8 cellular contexts compared by ENCODE assay signal in the genomic region with DNA sequence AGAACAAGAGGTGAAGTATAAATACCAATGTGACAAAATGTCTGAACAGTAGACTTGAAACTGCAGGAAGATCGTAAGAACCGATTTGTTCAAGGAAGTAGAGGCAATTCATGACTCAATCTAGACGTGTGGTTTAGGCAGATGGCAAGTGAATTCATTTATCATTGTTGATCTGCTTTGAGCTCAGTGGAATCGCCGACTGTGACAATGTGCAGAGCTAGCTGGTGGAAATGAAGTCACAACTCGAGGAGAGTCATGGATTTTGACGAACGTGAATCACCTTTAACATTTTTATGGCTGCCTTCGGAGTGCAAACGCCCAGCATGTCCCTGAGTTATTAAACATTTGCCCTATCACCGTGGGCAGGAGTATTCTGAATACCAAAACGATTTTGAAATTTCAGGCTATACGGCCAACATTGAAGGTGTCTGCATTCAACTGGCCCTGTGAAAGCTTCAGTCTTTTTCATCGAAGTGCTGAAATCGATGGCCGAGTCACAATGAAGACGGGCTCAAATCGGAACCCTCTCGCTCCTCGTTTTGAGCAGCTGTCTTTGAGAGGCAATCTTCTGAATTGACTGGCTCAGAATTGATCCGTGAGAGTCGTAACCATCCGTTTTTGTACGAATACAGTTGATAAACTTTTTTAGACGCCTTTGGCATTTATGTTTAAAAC. TPM values are rescaled to one million over a fixed set of nuclear protein-coding genes. Genes with fewer than 3 reads are reported as not detected.
DNase-seq lines count a peak whose midpoint lies in the region; ATAC-seq and TF ChIP-seq lines count a peak whose summit lies in the region.

No MANE protein-coding gene starts in this region.

- peak overlapping the region; percentile 43 for H4K12ac ChIP-seq in trophoblast cell (ENCODE audit: low read depth, low read length)

- H4K91ac ChIP-seq in trophoblast cell (ENCODE audit: low read depth, low read length): no peak overlapping the region

- peak; percentile 23 for ATAC-seq in GM18502 (IDR thresholded peaks at IDR 0.05; ENCODE audit: poor library complexity, unreplicated experiment)
- ATAC-seq in HG03045 (IDR thresholded peaks at IDR 0.05; ENCODE audit: unreplicated experiment): peak; percentile 10
- peak; percentile 29 for ATAC-seq in PC-3
- peak; percentile 66 for ATAC-seq in foreskin keratinocyte

- H3K4me2 ChIP-seq in PC-3 (ENCODE audit: low read length) (peak overlapping the region; percentile 84), trophoblast cell (ENCODE audit: low read length) (peak overlapping the region; percentile 90)

- intact Hi-C loops in PC-3 (cut with micrococcal nuclease) (loop anchor here (1.0 kb wide), 1 partner anchor 11 kb away; no protein-coding TSS in a partner anchor), posterior cingulate gyrus (cut with DNase I) (loop anchor here (10.0 kb wide), 1 partner anchor 167 kb away; a partner anchor contains a TSS)

- H3K36me3 ChIP-seq in PC-3 (ENCODE audit: low read depth, low read length): 0 out of 2 replicates have a peak, but pooled peaks cover 7% of the 10 kb centered on the region
- H3K36me3 ChIP-seq in trophoblast cell (ENCODE audit: control insufficient read depth in 1 of 2, insufficient read depth in 2 of 2, low read length in 2 of 2): peaks cover 0 to 2% of the 10 kb centered on the region in 2 experiments

- no peak overlapping the region for H3K4ac ChIP-seq in trophoblast cell (ENCODE audit: low read depth, low read length)

- H3K27ac ChIP-seq in PC-3 (ENCODE audit: low read length): peak overlapping the region; percentile 79
- peak overlapping the region; percentile 44 for H3K27ac ChIP-seq in foreskin keratinocyte
- peak overlapping the region; percentile 33 for H3K27ac ChIP-seq in trophoblast cell (ENCODE audit: low read depth, low read length)

- H2BK120ac ChIP-seq in trophoblast cell (ENCODE audit: insufficient read depth, low read length, poor library complexity): no peak overlapping the region

- peak overlapping the region; percentile 90 for H3K4me3 ChIP-seq in PC-3 (ENCODE audit: low read length)
- peak overlapping the region; percentile 48 for H3K4me3 ChIP-seq in trophoblast cell (ENCODE audit: low read depth, low read length)

- H3K9ac ChIP-seq in PC-3 (ENCODE audit: low read length) (peak overlapping the region; percentile 93), trophoblast cell (ENCODE audit: low read length) (peak overlapping the region; percentile 63)

- H3K9me3 ChIP-seq in PC-3 (ENCODE audit: low read length) (no peaks in the 10 kb centered on the region), trophoblast cell (ENCODE audit: insufficient read depth, low read depth, low read length) (no peaks in the 10 kb centered on the region)

- H3F3A ChIP-seq in PC-3 (ENCODE audit: low read length, unreplicated experiment): no peaks in the 10 kb centered on the region

- H3K23ac ChIP-seq in trophoblast cell (ENCODE audit: low read length): no peak overlapping the region

- H3K4me1 ChIP-seq in PC-3 (ENCODE audit: insufficient read depth, low read length): peaks cover 16% of the 10 kb centered on the region
- H3K4me1 ChIP-seq in foreskin keratinocyte: peaks cover 3% of the 10 kb centered on the region
- H3K4me1 ChIP-seq in trophoblast cell (ENCODE audit: control insufficient read depth in 1 of 2, insufficient read depth in 2 of 2, low read length in 2 of 2): no peaks in the 10 kb centered on the region

- peak overlapping the region; percentile 42 for H4K8ac ChIP-seq in trophoblast cell (ENCODE audit: low read depth, low read length)

- no peak overlapping the region for H3K14ac ChIP-seq in trophoblast cell (ENCODE audit: low read length)

- peak; percentile 58 for DNase-seq in PC-3
- DNase-seq in activated effector memory CD4-positive, alpha-beta T cell treated with Interleukin-2 at 50 U/mL for 16 hours: peak; percentile 41
- peak; percentile 22 to 50 for DNase-seq in foreskin keratinocyte
- peak; percentile 41 to 60 for DNase-seq in trophoblast cell
- DNase-seq in posterior cingulate gyrus: no peak
- no peak for DNase-seq in NCI-H226

- H2BK12ac ChIP-seq in trophoblast cell (ENCODE audit: low read length): no peak overlapping the region

- CTCF ChIA-PET in PC-3 (lab: Charles Lee): interaction anchor here (0.5 kb wide), 1 partner anchor 22 kb away, joined by 3 read pairs; no protein-coding TSS in a partner anchor

- H3K79me2 ChIP-seq in PC-3 (ENCODE audit: low read length) (peaks cover 44% of the 10 kb centered on the region), trophoblast cell (ENCODE audit: control insufficient read depth, insufficient read depth, low read length, poor library complexity) (peaks cover 15% of the 10 kb centered on the region)

- peaks cover 14% of the 10 kb centered on the region for H3K79me1 ChIP-seq in trophoblast cell (ENCODE audit: low read length)

- BruUV-seq in PC-3 (replicated peaks; lab: Mats Ljungman, UMichigan): TSS peak; percentile 91

- no peak for TF ChIP-seq CTCF in PC-3 (conservative IDR thresholded peaks at IDR 0.05; ENCODE audit: low read depth, low read length)
- no peak for TF ChIP-seq CTCF in foreskin keratinocyte (conservative IDR thresholded peaks at IDR 0.05)

- H3K18ac ChIP-seq in trophoblast cell (ENCODE audit: low read length): no peak overlapping the region

- POLR2A ChIA-PET in PC-3 (lab: Charles Lee; ENCODE audit: unreplicated experiment): no interaction called here

- peaks cover 32% of the 10 kb centered on the region for H4K20me1 ChIP-seq in PC-3 (ENCODE audit: low read length)

- H3K27me3 ChIP-seq in PC-3 (ENCODE audit: low read length) (no peaks in the 10 kb centered on the region), foreskin keratinocyte (no peaks in the 10 kb centered on the region), trophoblast cell (ENCODE audit: insufficient read depth, low read length) (no peaks in the 10 kb centered on the region)

- H2BK5ac ChIP-seq in trophoblast cell (ENCODE audit: low read depth, low read length, poor library complexity): no peak overlapping the region

- H2AFZ ChIP-seq in PC-3 (ENCODE audit: low read length) (peak overlapping the region; percentile 66), trophoblast cell (ENCODE audit: insufficient read depth, low read length, poor library complexity) (no peak overlapping the region)

- WGBS in trophoblast cell (ENCODE audit: extremely low coverage, insufficient coverage, insufficient read length): no CpG with 5 or more reads among the region's 25 CpGs

- H2AK5ac ChIP-seq in trophoblast cell (ENCODE audit: low read length): no peak overlapping the region

- no peaks in the 10 kb centered on the region for H3K9me2 ChIP-seq in PC-3 (replicated peaks; ENCODE audit: low read length)

RNA-seq across cellular contexts. Expression of a gene that starts 0.7 kb away (rescaled TPM):
- total RNA-seq in PC-3 (2014; rRNA removed) (94.2 and 99.8 TPM in 2 replicates), foreskin keratinocyte (42.1 and 46.8 TPM in 2 replicates)
- 9.8 and 10.3 TPM in 2 replicates for polyA plus RNA-seq in foreskin keratinocyte
- 40.2 and 40.4 TPM in 2 replicates for polyA plus RNA-seq in trophoblast cell (2013)

RNA-seq across cellular contexts. Expression of a gene that starts 46.0 kb away (rescaled TPM):
- total RNA-seq in PC-3 (2014; rRNA removed) (1.6 and 2.9 TPM in 2 replicates), foreskin keratinocyte (0.39 and 0.41 TPM in 2 replicates)
- polyA plus RNA-seq in foreskin keratinocyte: 0.26 and 0.34 TPM in 2 replicates
- polyA plus RNA-seq in trophoblast cell (2013): 0.68 and 0.70 TPM in 2 replicates

Comparison
In these comparisons a context has a peak if more than half of its experiments do, and no peak if none do; other contexts are left out.
1. ATAC-seq: peak in every context shown above with its lines; median percentile 66 in foreskin keratinocyte; 29 in PC-3; 23 in GM18502; 10 in HG03045.
2. DNase-seq: peak in PC-3 (single experiment), activated effector memory CD4-positive, alpha-beta T cell treated with Interleukin-2 at 50 U/mL for 16 hours (single experiment), foreskin keratinocyte (2 of 2) and trophoblast cell (2 of 2); none in posterior cingulate gyrus (0 of 10) and NCI-H226 (single experiment).
3. Peak in every context shown above with its lines, with median percentiles within 50 percentile points of each other: H3K27ac ChIP-seq.